In genomic region chr13:75458696-75459422, GRCh38 we compare ENCODE assay signal across 9 cellular contexts. TPM values are rescaled to one million over a fixed set of nuclear protein-coding genes. Genes with fewer than 3 reads are reported as not detected.
DNase-seq lines count a peak whose midpoint lies in the region; ATAC-seq, FAIRE-seq and TF ChIP-seq lines count a peak whose summit lies in the region.
"Had no signal": no experiment of that assay in that cellular context is flagged by ENCODE, and none has a peak within 500 bp of the region (broad histone marks: within the 10 kb centered on the region; RNA-seq: fewer than 3 reads in every experiment).

No MANE protein-coding gene starts in this region.

- no peaks in the 10 kb centered on the region; the same call in 1 of the 2 replicates for H4K20me1 ChIP-seq in HepG2 (ENCODE audit: insufficient read depth, low read length)

- no peaks in the 10 kb centered on the region for H3K27me3 ChIP-seq in HepG2 (ENCODE audit: control insufficient read depth in 1 of 2, insufficient read depth in 2 of 2, low read length in 2 of 2)

- H3K4me2 ChIP-seq in HepG2 (ENCODE audit: low read depth, low read length), result peak overlapping the region; percentile 82

- H3K9ac ChIP-seq in HepG2 (ENCODE audit: insufficient read depth, low read depth, low read length), result peak overlapping the region; percentile 75

- CTCF ChIA-PET in HepG2 (lab: Yijun Ruan, JAX; ENCODE audit: low intra/inter-chr PET ratio, low total read pairs), result no interaction called here

- peak overlapping the region; percentile 93 for H3K27ac ChIP-seq in HepG2 (ENCODE audit: extremely low read length, insufficient read depth, low read length)

- DNase-seq in GM19240 (ENCODE audit: insufficient read length, low spot score), result peak; percentile 22
- DNase-seq in NCI-H774 (lab: John Stamatoyannopoulos, UW), result peak; percentile 36
- DNase-seq in HepG2 (ENCODE audit: low spot score), result peak; percentile 97
- no peak for DNase-seq in activated gamma-delta T cell treated with Interleukin-2 at 50 U/mL for 16 hours
- no peak for DNase-seq in hepatic stellate cell (ENCODE audit: low spot score)
- DNase-seq in epidermal melanocyte (ENCODE audit: insufficient read length, low spot score), result no peak
- DNase-seq in SW480 (ENCODE audit: low spot score), result no peak
- DNase-seq: IMR-90 had no signal

- under 1% methylated on average over 6 of the region's 6 CpGs for WGBS in HepG2 (ENCODE audit: low lambda C conversion rate)

- H3K79me2 ChIP-seq in HepG2 (ENCODE audit: insufficient read depth, low read length), result peaks cover 90% of the 10 kb centered on the region

- H3K4me1 ChIP-seq in HepG2 (ENCODE audit: insufficient read depth, low read length), result peaks cover 94% of the 10 kb centered on the region

- TSS peak; percentile 34 for BruUV-seq in HepG2 (replicated peaks; lab: Mats Ljungman, UMichigan)

- H2AFZ ChIP-seq in HepG2 (ENCODE audit: low read length), result no peak overlapping the region

- POLR2A ChIA-PET in HepG2 (lab: Yijun Ruan, JAX), result interaction anchor here (1.0 to 3.2 kb wide), 13 partner anchors 8 to 82 kb away, joined by 3 to 52 read pairs (median 5); partner anchors contain the start of gene TBC1D4

- peaks cover 2 to 10% of the 10 kb centered on the region in 2 experiments; a peak in 4 of 5 replicates for H3K36me3 ChIP-seq in HepG2 (replicated peaks in 1 of 2; ENCODE audit: control insufficient read depth in 1 of 2, insufficient read depth in 2 of 2, low read length in 2 of 2)

- in situ Hi-C loops in HepG2 (cut with HindIII; ENCODE audit: extremely low pct_ligation_motif_present, low pct_unique_long_range_greater_than_20kb), result no loop called here

- FAIRE-seq in HepG2 (lab: Jason Lieb, UNC), result peak; percentile 89

- TF ChIP-seq RAD21 in HepG2 (CRISPR knock-in tag; IDR thresholded peaks at IDR 0.05), result peak; percentile 23; the same call in 1 of the 2 replicates

- TF ChIP-seq CTCF in HepG2 (CRISPR knock-in tag; IDR thresholded peaks at IDR 0.05), result no peak

- TF ChIP-seq EP300 in HepG2 (IDR thresholded peaks at IDR 0.05; ENCODE audit: low read depth in 2 of 2, low read length in 2 of 2), result peak in 1 of 2 experiments; percentile 94; a peak in 2 of 4 replicates
- TF ChIP-seq EP300 in HepG2 (CRISPR knock-in tag; IDR thresholded peaks at IDR 0.05; ENCODE audit: borderline replicate concordance), result peak; percentile 92

- TF ChIP-seq POLR2A in HepG2 (IDR thresholded peaks at IDR 0.05; ENCODE audit: insufficient read depth in 1 of 2, low read depth in 2 of 2, low read length in 2 of 2), result peak; percentile 41 to 62; a peak in 3 of 4 replicates

- no peaks in the 10 kb centered on the region for H3K9me3 ChIP-seq in HepG2 (ENCODE audit: low read length)

- peak overlapping the region; percentile 25 to 49 (median 32); a peak in 5 of 6 replicates for H3K4me3 ChIP-seq in HepG2 (replicated peaks in 1 of 3; ENCODE audit: insufficient read depth in 1 of 3, low read depth in 2 of 3, low read length in 3 of 3)

- ATAC-seq in HG03060 (IDR thresholded peaks at IDR 0.05; ENCODE audit: low read depth, unreplicated experiment), result peak; percentile 98
- ATAC-seq in HepG2, result peak; percentile 98

- intact Hi-C loops in HepG2 (cut with micrococcal nuclease; ENCODE audit: unreplicated experiment), result loop anchor here (1.0 to 2.0 kb wide), 3 partner anchors 14 to 23 kb away; partner anchors contain the start of gene TBC1D4

TF ChIP-seq in HepG2, 621 proteins besides CTCF, POLR2A, EP300 and RAD21 (continues in another document):
- TF ChIP-seq ZNF160 (CRISPR knock-in tag; IDR thresholded peaks at IDR 0.05) (no peak), SATB2 (CRISPR knock-in tag; IDR thresholded peaks at IDR 0.05) (no peak), ZUFSP (CRISPR knock-in tag; IDR thresholded peaks at IDR 0.05; ENCODE audit: borderline replicate concordance) (no peak), DR1 (CRISPR knock-in tag; IDR thresholded peaks at IDR 0.05) (no peak), YY1 (IDR thresholded peaks at IDR 0.05; ENCODE audit: insufficient read depth, insufficient replicate concordance, low read depth, low read length) (peak; percentile 55), SUZ12 (IDR thresholded peaks at IDR 0.05; ENCODE audit: low read depth, low read length) (no peak), SIN3B (IDR thresholded peaks at IDR 0.05; ENCODE audit: low read length) (no peak), GLI4 (CRISPR knock-in tag; IDR thresholded peaks at IDR 0.05; ENCODE audit: borderline replicate concordance) (no peak)
- TF ChIP-seq, protein P1, sequence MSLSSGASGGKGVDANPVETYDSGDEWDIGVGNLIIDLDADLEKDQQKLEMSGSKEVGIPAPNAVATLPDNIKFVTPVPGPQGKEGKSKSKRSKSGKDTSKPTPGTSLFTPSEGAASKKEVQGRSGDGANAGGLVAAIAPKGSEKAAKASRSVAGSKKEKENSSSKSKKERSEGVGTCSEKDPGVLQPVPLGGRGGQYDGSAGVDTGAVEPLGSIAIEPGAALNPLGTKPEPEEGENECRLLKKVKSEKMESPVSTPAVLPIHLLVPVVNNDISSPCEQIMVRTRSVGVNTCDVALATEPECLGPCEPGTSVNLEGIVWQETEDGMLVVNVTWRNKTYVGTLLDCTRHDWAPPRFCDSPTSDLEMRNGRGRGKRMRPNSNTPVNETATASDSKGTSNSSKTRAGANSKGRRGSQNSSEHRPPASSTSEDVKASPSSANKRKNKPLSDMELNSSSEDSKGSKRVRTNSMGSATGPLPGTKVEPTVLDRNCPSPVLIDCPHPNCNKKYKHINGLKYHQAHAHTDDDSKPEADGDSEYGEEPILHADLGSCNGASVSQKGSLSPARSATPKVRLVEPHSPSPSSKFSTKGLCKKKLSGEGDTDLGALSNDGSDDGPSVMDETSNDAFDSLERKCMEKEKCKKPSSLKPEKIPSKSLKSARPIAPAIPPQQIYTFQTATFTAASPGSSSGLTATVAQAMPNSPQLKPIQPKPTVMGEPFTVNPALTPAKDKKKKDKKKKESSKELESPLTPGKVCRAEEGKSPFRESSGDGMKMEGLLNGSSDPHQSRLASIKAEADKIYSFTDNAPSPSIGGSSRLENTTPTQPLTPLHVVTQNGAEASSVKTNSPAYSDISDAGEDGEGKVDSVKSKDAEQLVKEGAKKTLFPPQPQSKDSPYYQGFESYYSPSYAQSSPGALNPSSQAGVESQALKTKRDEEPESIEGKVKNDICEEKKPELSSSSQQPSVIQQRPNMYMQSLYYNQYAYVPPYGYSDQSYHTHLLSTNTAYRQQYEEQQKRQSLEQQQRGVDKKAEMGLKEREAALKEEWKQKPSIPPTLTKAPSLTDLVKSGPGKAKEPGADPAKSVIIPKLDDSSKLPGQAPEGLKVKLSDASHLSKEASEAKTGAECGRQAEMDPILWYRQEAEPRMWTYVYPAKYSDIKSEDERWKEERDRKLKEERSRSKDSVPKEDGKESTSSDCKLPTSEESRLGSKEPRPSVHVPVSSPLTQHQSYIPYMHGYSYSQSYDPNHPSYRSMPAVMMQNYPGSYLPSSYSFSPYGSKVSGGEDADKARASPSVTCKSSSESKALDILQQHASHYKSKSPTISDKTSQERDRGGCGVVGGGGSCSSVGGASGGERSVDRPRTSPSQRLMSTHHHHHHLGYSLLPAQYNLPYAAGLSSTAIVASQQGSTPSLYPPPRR (CRISPR knock-in tag; IDR thresholded peaks at IDR 0.05; ENCODE audit: borderline replicate concordance), result peak; percentile 89; the same call in 1 of the 2 replicates
- TF ChIP-seq, protein P2, sequence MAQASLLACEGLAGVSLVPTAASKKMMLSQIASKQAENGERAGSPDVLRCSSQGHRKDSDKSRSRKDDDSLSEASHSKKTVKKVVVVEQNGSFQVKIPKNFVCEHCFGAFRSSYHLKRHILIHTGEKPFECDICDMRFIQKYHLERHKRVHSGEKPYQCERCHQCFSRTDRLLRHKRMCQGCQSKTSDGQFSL (CRISPR knock-in tag; IDR thresholded peaks at IDR 0.05), result no peak

RNA-seq across cellular contexts. Expression of gene TBC1D4, which starts 23.1 kb away (rescaled TPM):
- total RNA-seq in HepG2 (2016; rRNA removed; fragmentation: Illumina TruSeq; extraction: Trizol), result 35.9 and 55.4 TPM in 2 replicates
- total RNA-seq in HepG2 (2016; cell fraction: cytosol; rRNA removed; fragmentation: Illumina TruSeq; extraction: Trizol; ENCODE audit: low read depth), result 9.8 and 11.6 TPM in 2 replicates
- total RNA-seq in HepG2 (2016; cell fraction: insoluble cytoplasmic fraction; rRNA removed; fragmentation: Illumina TruSeq; extraction: Trizol), result 34.7 and 51.3 TPM in 2 replicates
- 15.2 and 16.2 TPM in 2 replicates for total RNA-seq in HepG2 (2016; cell fraction: membrane; rRNA removed; fragmentation: Illumina TruSeq; extraction: Trizol)
- 40.3 and 42.3 TPM in 2 replicates for total RNA-seq in HepG2 (2016; cell fraction: nucleus; rRNA removed; fragmentation: Illumina TruSeq; extraction: Trizol)
- polyA plus RNA-seq in HepG2 (2011; rRNA removed), result 61.0 and 64.4 TPM in 2 replicates
- polyA plus RNA-seq in HepG2 (2011; cell fraction: cytosol; rRNA removed), result 51.3 and 56.0 TPM in 2 replicates
- polyA plus RNA-seq in HepG2 (2011; cell fraction: nucleus; rRNA removed), result 38.5 and 39.0 TPM in 2 replicates
- polyA plus RNA-seq in HepG2 (2012), result 34.3 and 36.4 TPM in 2 replicates
- polyA plus RNA-seq in HepG2 (2016; cell fraction: cytosol; fragmentation: Illumina TruSeq; extraction: Trizol; ENCODE audit: low read depth), result 0.92 and 0.95 TPM in 2 replicates
- polyA plus RNA-seq in HepG2 (2016; cell fraction: insoluble cytoplasmic fraction; fragmentation: Illumina TruSeq; extraction: Trizol; ENCODE audit: low read depth), result 40.9 and 42.4 TPM in 2 replicates
- polyA plus RNA-seq in HepG2 (2016; cell fraction: membrane; fragmentation: Illumina TruSeq; extraction: Trizol; ENCODE audit: low read depth), result 4.8 and 5.3 TPM in 2 replicates
- polyA plus RNA-seq in HepG2 (2016; cell fraction: nucleus; fragmentation: Illumina TruSeq; extraction: Trizol; ENCODE audit: insufficient read depth, low read depth), result 33.6 TPM in 2 replicates
- 53.3 and 125 TPM in 2 replicates for polyA minus RNA-seq in HepG2 (2011; rRNA and poly(A)+ RNA removed; ENCODE audit: low replicate concordance)
- 88.0 and 94.2 TPM in 2 replicates for polyA minus RNA-seq in HepG2 (2011; cell fraction: cytosol; rRNA and poly(A)+ RNA removed)
- polyA minus RNA-seq in HepG2 (2011; cell fraction: nucleus; rRNA and poly(A)+ RNA removed), result 138 and 139 TPM in 2 replicates

Comparison
In these comparisons a context has a peak if more than half of its experiments do, and no peak if none do; other contexts are left out.
1. DNase-seq: peak in GM19240 (single experiment), NCI-H774 (single experiment) and HepG2 (single experiment); none in activated gamma-delta T cell treated with Interleukin-2 at 50 U/mL for 16 hours (single experiment), hepatic stellate cell (single experiment), epidermal melanocyte (single experiment) and SW480 (single experiment).